16 cellular contexts compared by ENCODE assay signal in genomic region chr20:33352258-33353012, GRCh38. TPM values are rescaled to one million over a fixed set of nuclear protein-coding genes. Genes with fewer than 3 reads are reported as not detected.
DNase-seq lines count a peak whose midpoint lies in the region; ATAC-seq, FAIRE-seq and TF ChIP-seq lines count a peak whose summit lies in the region.
"Had no signal": no experiment of that assay in that cellular context is flagged by ENCODE, and none has a peak within 500 bp of the region (broad histone marks: within the 10 kb centered on the region; RNA-seq: fewer than 3 reads in every experiment).

No MANE protein-coding gene starts in this region.

- peak overlapping the region; percentile 17 for H4K91ac ChIP-seq in H1 (replicated peaks; ENCODE audit: insufficient read length, low read length)

- H3K79me1 ChIP-seq in H1 (ENCODE audit: low read depth, low read length), result no peaks in the 10 kb centered on the region

- H3K4me3 ChIP-seq in H1 (ENCODE audit: extremely low read depth in 1 of 4, insufficient read depth in 2 of 4, low read depth in 3 of 4, low read length in 4 of 4), result no peak overlapping the region
- H3K4me3 ChIP-seq: SJCRH30 had no signal

- H3K27me3 Mint-ChIP-seq in CD4-positive, alpha-beta T cell, result no peaks in the 10 kb centered on the region
- H3K27me3 Mint-ChIP-seq in mesothelial cell of epicardium (ENCODE audit: low read depth), result no peaks in the 10 kb centered on the region
- H3K27me3 Mint-ChIP-seq: B cell, IgD-negative memory B cell had no signal

- H3K56ac ChIP-seq in H1 (replicated peaks; ENCODE audit: insufficient read length, low read depth, low read length), result no peak overlapping the region

- no peaks in the 10 kb centered on the region for H4K20me1 ChIP-seq in H1 (replicated peaks in 1 of 2; ENCODE audit: control insufficient read depth in 1 of 2, insufficient read depth in 2 of 2, low read length in 2 of 2)

- H2BK20ac ChIP-seq in H1 (ENCODE audit: low read length), result no peak overlapping the region

- H3K9me3 ChIP-seq in CD4-positive, alpha-beta T cell (ENCODE audit: control insufficient read depth, low read length), result no peaks in the 10 kb centered on the region
- H3K9me3 ChIP-seq in H1 (ENCODE audit: insufficient read depth in 2 of 2, low read depth in 1 of 2, low read length in 1 of 2), result no peaks in the 10 kb centered on the region
- H3K9me3 ChIP-seq: SJCRH30 had no signal

- no peak for ATAC-seq in CD4-positive, alpha-beta T cell (ENCODE audit: poor library complexity)

- TF ChIP-seq RAD21 in H1 (IDR thresholded peaks at IDR 0.05 in 1 of 2, conservative IDR thresholded peaks at IDR 0.05 in 1 of 2; ENCODE audit: low read depth in 2 of 2, low read length in 2 of 2), result no peak

- no peaks in the 10 kb centered on the region for H3K23me2 ChIP-seq in H1 (ENCODE audit: low read depth, low read length)

- H3K23ac ChIP-seq in H1 (ENCODE audit: insufficient read length), result no peak overlapping the region

- peak overlapping the region; percentile 94 for H2AK5ac ChIP-seq in H1 (ENCODE audit: low read depth, low read length)

- H2BK5ac ChIP-seq in H1 (ENCODE audit: low read depth, low read length), result peak overlapping the region; percentile 85

- 80% methylated on average over 16 of the region's 16 CpGs; no CpG with 5 or more reads in 1 of the 2 experiments for WGBS in H1 (ENCODE audit: extremely low coverage in 1 of 2, insufficient coverage in 1 of 2, insufficient read length in 1 of 2, insufficient replicate concordance in 2 of 2, low coverage in 1 of 2, low lambda C conversion rate in 2 of 2, missing lambda C conversion rate in 1 of 2), 2 experiments

- peaks cover 54% of the 10 kb centered on the region for H3K36me3 Mint-ChIP-seq in CD4-positive, alpha-beta T cell (ENCODE audit: low read depth)
- peaks cover 20% of the 10 kb centered on the region for H3K36me3 Mint-ChIP-seq in mesothelial cell of epicardium

- TF ChIP-seq CTCF in CD4-positive, alpha-beta T cell (IDR thresholded peaks at IDR 0.05), result no peak
- TF ChIP-seq CTCF in H1 (IDR thresholded peaks at IDR 0.05; ENCODE audit: control extremely low read depth in 1 of 3, insufficient read depth in 1 of 3, low read depth in 1 of 3, low read length in 3 of 3) (no peak), mesothelial cell of epicardium (IDR thresholded peaks at IDR 0.05; ENCODE audit: unreplicated experiment) (no peak)

- no peaks in the 10 kb centered on the region for H3K27me3 ChIP-seq in CD4-positive, alpha-beta T cell (ENCODE audit: control insufficient read depth, insufficient read depth, low read length)
- no peaks in the 10 kb centered on the region for H3K27me3 ChIP-seq in H1 (replicated peaks in 1 of 4; ENCODE audit: control insufficient read depth in 3 of 4, extremely low read depth in 1 of 4, insufficient read depth in 3 of 4, low read length in 3 of 4)
- H3K27me3 ChIP-seq: SJCRH30 had no signal

- H3K9me3 Mint-ChIP-seq in CD4-positive, alpha-beta T cell, result no peaks in the 10 kb centered on the region
- no peaks in the 10 kb centered on the region for H3K9me3 Mint-ChIP-seq in mesothelial cell of epicardium
- H3K9me3 Mint-ChIP-seq: IgD-negative memory B cell had no signal

- no peak overlapping the region for H2BK120ac ChIP-seq in H1 (replicated peaks; ENCODE audit: low read depth, low read length)

- TF ChIP-seq POLR2A in H1 (IDR thresholded peaks at IDR 0.05; ENCODE audit: control extremely low read depth in 1 of 2, low read depth in 2 of 2, low read length in 2 of 2), result no peak
- TF ChIP-seq POLR2A in GM12891 (IDR thresholded peaks at IDR 0.05; ENCODE audit: low read depth, low read length), result no peak

- H3K4me1 ChIP-seq in H1 (replicated peaks in 1 of 4; ENCODE audit: control insufficient read depth in 3 of 4, insufficient read depth in 4 of 4, low read length in 3 of 4), result peaks cover 9 to 15% (median 10%) of the 10 kb centered on the region in 4 experiments; a peak in 6 of 7 replicates
- H3K4me1 ChIP-seq: SJCRH30 had no signal

- POLR2A ChIA-PET in CD4-positive, alpha-beta T cell (lab: Charles Lee), result no interaction called here
- POLR2A ChIA-PET in H1 (lab: Charles Lee; ENCODE audit: partially characterized antibody), result no interaction called here

- no peak for DNase-seq in CD4-positive, alpha-beta T cell
- DNase-seq in ELF-1 (ENCODE audit: low read depth, low spot score) (peak; percentile 25), H1 (ENCODE audit: low read depth in 1 of 2, low spot score in 2 of 2) (no peak), mesothelial cell of epicardium (ENCODE audit: low spot score in 2 of 2, unreplicated experiment in 2 of 2) (no peak), NCI-H1092 treated with DMSO at 0.1 percent for 48 hours (lab: John Stamatoyannopoulos, UW) (no peak), GM12891 (ENCODE audit: insufficient read length, low spot score) (no peak), NCI-H524 treated with DMSO at 0.1 percent for 48 hours (lab: John Stamatoyannopoulos, UW) (no peak)
- DNase-seq: DMS 273 treated with DMSO at 0.1 percent for 48 hours, NCI-H1417 treated with DMSO at 0.1 percent for 48 hours, NCI-H2081, NCI-H526 treated with DMSO at 0.1 percent for 48 hours, SJCRH30 had no signal

- H3K14ac ChIP-seq in H1 (ENCODE audit: insufficient read length), result no peak overlapping the region

- peaks cover 5% of the 10 kb centered on the region for H3K4me1 Mint-ChIP-seq in CD4-positive, alpha-beta T cell (ENCODE audit: low read depth)
- peaks cover 12% of the 10 kb centered on the region for H3K4me1 Mint-ChIP-seq in mesothelial cell of epicardium
- H3K4me1 Mint-ChIP-seq: B cell, IgD-negative memory B cell had no signal

- no peak for TF ChIP-seq EP300 in H1 (IDR thresholded peaks at IDR 0.05; ENCODE audit: borderline replicate concordance in 1 of 2, low read depth in 2 of 2, low read length in 2 of 2)

- H3K27ac ChIP-seq in CD4-positive, alpha-beta T cell (ENCODE audit: low read depth, low read length), result no peak overlapping the region
- no peak overlapping the region; the same call in 1 of the 2 replicates for H3K27ac ChIP-seq in H1 (ENCODE audit: low read depth, low read length)
- H3K27ac ChIP-seq: RWPE1, SJCRH30 had no signal

- no peak overlapping the region for H4K5ac ChIP-seq in H1 (ENCODE audit: insufficient read length, low read depth, low read length)

- no peak overlapping the region; the same call in 1 of the 2 replicates for H4K8ac ChIP-seq in H1 (ENCODE audit: extremely low read depth, insufficient read depth, low read length)

- no peaks in the 10 kb centered on the region for H3K36me3 ChIP-seq in H1 (ENCODE audit: control insufficient read depth in 2 of 4, insufficient read depth in 4 of 4, low read length in 3 of 4)

- 0 out of 2 replicates have a peak overlapping the region, but pooled peaks have one; percentile 65 for H2BK15ac ChIP-seq in H1 (ENCODE audit: low read length)

- peak overlapping the region; percentile 48; the same call in 1 of the 2 replicates for H3K18ac ChIP-seq in H1 (ENCODE audit: extremely low read depth, low read length)

- FAIRE-seq in H1 (lab: Jason Lieb, UNC), result no peak
- no peak for FAIRE-seq in GM12891 (lab: Jason Lieb, UNC)
- FAIRE-seq: H54 had no signal

- CTCF ChIA-PET in CD4-positive, alpha-beta T cell (lab: Charles Lee), result no interaction called here
- CTCF ChIA-PET in H1 (lab: Charles Lee; ENCODE audit: partially characterized antibody), result no interaction called here

- no peak overlapping the region for H3K9ac ChIP-seq in H1 (replicated peaks in 1 of 4; ENCODE audit: extremely low read depth in 1 of 4, low read depth in 3 of 4, low read length in 3 of 4)

- no peak overlapping the region for H3K4me3 Mint-ChIP-seq in CD4-positive, alpha-beta T cell
- no peak overlapping the region for H3K4me3 Mint-ChIP-seq in mesothelial cell of epicardium
- H3K4me3 Mint-ChIP-seq: B cell had no signal

- H3K4me2 ChIP-seq in H1 (ENCODE audit: insufficient read depth in 1 of 2, low read depth in 2 of 2, low read length in 2 of 2), result no peak overlapping the region

- intact Hi-C loops in CD4-positive, alpha-beta T cell (cut with DNase I, micrococcal nuclease), result no loop called here

- peak overlapping the region; percentile 39 for H3K27ac Mint-ChIP-seq in CD4-positive, alpha-beta T cell
- peak overlapping the region; percentile 70 for H3K27ac Mint-ChIP-seq in mesothelial cell of epicardium
- H3K27ac Mint-ChIP-seq: B cell, IgD-negative memory B cell had no signal

- no peaks in the 10 kb centered on the region for H3K79me2 ChIP-seq in H1 (ENCODE audit: control insufficient read depth in 1 of 2, insufficient read depth in 2 of 2, low read length in 2 of 2)

- no peak overlapping the region for H2AFZ ChIP-seq in H1 (ENCODE audit: low read length)

- H2BK12ac ChIP-seq in H1 (ENCODE audit: low read depth, low read length), result peak overlapping the region; percentile 50; the same call in 1 of the 2 replicates

- no peak overlapping the region for H3K4ac ChIP-seq in H1 (replicated peaks; ENCODE audit: insufficient read length, low read depth, low read length)

TF ChIP-seq in H1, 55 proteins besides CTCF, POLR2A, EP300 and RAD21 (continues in another document):
- TF ChIP-seq SUZ12 (IDR thresholded peaks at IDR 0.05; ENCODE audit: low read length) (no peak), TCF12 (IDR thresholded peaks at IDR 0.05; ENCODE audit: low read depth, low read length) (no peak), SIN3A (conservative IDR thresholded peaks at IDR 0.05 in 1 of 2, IDR thresholded peaks at IDR 0.05 in 1 of 2; ENCODE audit: low read depth in 1 of 2, low read length in 2 of 2) (no peak), ASH2L (IDR thresholded peaks at IDR 0.05; ENCODE audit: low read length) (no peak), YY1 (IDR thresholded peaks at IDR 0.05; ENCODE audit: low read depth, low read length) (no peak)

TF ChIP-seq in GM12891, 5 proteins besides CTCF, POLR2A, EP300 and RAD21:
- TF ChIP-seq TAF1 (IDR thresholded peaks at IDR 0.05; ENCODE audit: low read depth, low read length), result no peak
- TF ChIP-seq POU2F2 (IDR thresholded peaks at IDR 0.05; ENCODE audit: low read depth, low read length), result no peak
- TF ChIP-seq PAX5 (IDR thresholded peaks at IDR 0.05; ENCODE audit: insufficient read depth, low read length, severe bottlenecking), result no peak
- TF ChIP-seq POLR2AphosphoS5 (IDR thresholded peaks at IDR 0.05; ENCODE audit: low read depth, low read length), result no peak

RNA-seq across cellular contexts. Expression of gene CDK5RAP1, which starts 48.9 kb away (rescaled TPM):
- total RNA-seq in CD4-positive, alpha-beta T cell, result 10 to 100 TPM; 59.7 to 63.0 TPM
- total RNA-seq in H1 (2021; fragmentation: NEBNext Ultra II Directional; extraction: Animal tissue kit (Norgen Biotek cat#: 25700)), result 42.0 and 46.6 TPM in 2 replicates
- polyA plus RNA-seq in H1 (2011; rRNA removed), result 37.8 and 42.4 TPM in 2 replicates
- polyA plus RNA-seq in H1 (2011; cell fraction: cytosol; rRNA removed), result 48.8 TPM
- polyA plus RNA-seq in H1 (2011; cell fraction: nucleus; rRNA removed), result 56.8 TPM
- polyA plus RNA-seq in H1 (2012, experiment 1 of 2), result 52.5 to 62.1 TPM (median 53.9 TPM) in 4 replicates
- 41.0 TPM for polyA plus RNA-seq in H1 (2012, experiment 2 of 2)
- 25.8 TPM for polyA plus RNA-seq in H1 (2013, experiment 1 of 2)
- polyA plus RNA-seq in H1 (2013, experiment 2 of 2), result 22.7 TPM
- polyA minus RNA-seq in H1 (2011; rRNA and poly(A)+ RNA removed), result 41.5 and 65.0 TPM in 2 replicates
- 26.4 TPM for polyA minus RNA-seq in H1 (2011; cell fraction: cytosol; rRNA and poly(A)+ RNA removed)
- 29.0 TPM for polyA minus RNA-seq in H1 (2011; cell fraction: nucleus; rRNA and poly(A)+ RNA removed)
- total RNA-seq in mesothelial cell of epicardium, result 38.7 to 41.0 TPM (median 39.8 TPM) in 3 replicates
- polyA plus RNA-seq in GM12891 (2012; ENCODE audit: low read depth, missing spikeins), result 19.8 TPM
